Comparison of ENCODE assay signal across 9 cellular contexts in genomic region chr12:132560831-132561783, GRCh38. TPM values are rescaled to one million over a fixed set of nuclear protein-coding genes. Genes with fewer than 3 reads are reported as not detected.
DNase-seq lines count a peak whose midpoint lies in the region; ATAC-seq and TF ChIP-seq lines count a peak whose summit lies in the region.
"Had no signal": no experiment of that assay in that cellular context is flagged by ENCODE, and none has a peak within 500 bp of the region (broad histone marks: within the 10 kb centered on the region; RNA-seq: fewer than 3 reads in every experiment).

No MANE protein-coding gene starts in this region.

- H3K4me1 ChIP-seq in HUES48 (ENCODE audit: control insufficient read depth, insufficient read depth, low read length) (peaks cover 3% of the 10 kb centered on the region), NT2/D1 (ENCODE audit: insufficient read depth, insufficient read length) (peaks cover 21% of the 10 kb centered on the region), esophagus (ENCODE audit: control insufficient read depth in 2 of 2, insufficient read depth in 2 of 2, low read length in 1 of 2) (peaks cover 0 to 14% of the 10 kb centered on the region in 2 donors), stomach (peaks cover 21 to 36% (median 31%) of the 10 kb centered on the region in 4 donors)

- no peak for TF ChIP-seq POLR2A in stomach (IDR thresholded peaks at IDR 0.05)

- H3K36me3 ChIP-seq in HUES48 (ENCODE audit: control insufficient read depth, insufficient read depth, low read length) (peaks cover 12% of the 10 kb centered on the region), NT2/D1 (ENCODE audit: insufficient read depth, insufficient read length, low read length) (peaks cover 24% of the 10 kb centered on the region), esophagus (ENCODE audit: control insufficient read depth in 2 of 2, insufficient read depth in 2 of 2, low read length in 1 of 2) (peaks cover 0 to 4% of the 10 kb centered on the region in 2 donors), stomach (peaks cover 0 to 13% (median 12%) of the 10 kb centered on the region in 4 donors)

- DNase-seq in COLO829 (ENCODE audit: low spot score), result peak; percentile 61
- peak; percentile 82 for DNase-seq in NT2/D1 (ENCODE audit: low read depth, low spot score)
- DNase-seq in activated CD8-positive, alpha-beta memory T cell treated with anti-CD3 and anti-CD28 coated beads, Interleukin-2, amount 50 U/mL, for 24 hours (ENCODE audit: extremely low read depth), result peak; percentile 15
- peak; percentile 54 for DNase-seq in stomach

- H3K9me3 ChIP-seq in HUES48 (ENCODE audit: control insufficient read depth, insufficient read depth, low read length), result no peaks in the 10 kb centered on the region
- H3K9me3 ChIP-seq in NT2/D1 (ENCODE audit: insufficient read depth, low read length), result no peaks in the 10 kb centered on the region
- H3K9me3 ChIP-seq in esophagus (ENCODE audit: control insufficient read depth in 2 of 2, insufficient read depth in 1 of 2, low read depth in 1 of 2, low read length in 1 of 2), result no peaks in the 10 kb centered on the region
- H3K9me3 ChIP-seq in stomach, result no peaks in the 10 kb centered on the region

- no peak overlapping the region for H3K27ac Mint-ChIP-seq in nephron

- H3K27me3 ChIP-seq in HUES48 (ENCODE audit: control insufficient read depth, insufficient read depth, low read length) (peaks cover 28% of the 10 kb centered on the region), NT2/D1 (ENCODE audit: insufficient read depth, insufficient read length) (peaks cover 43% of the 10 kb centered on the region), esophagus (ENCODE audit: control insufficient read depth in 1 of 2, insufficient read depth in 2 of 2, low read length in 2 of 2) (no peaks in the 10 kb centered on the region), stomach (peaks cover 0 to 21% (median 0%) of the 10 kb centered on the region in 3 donors)

- H3K4me3 ChIP-seq in HUES48 (ENCODE audit: low read depth, low read length), result peak overlapping the region; percentile 74
- H3K4me3 ChIP-seq in NT2/D1 (ENCODE audit: insufficient read length, low read depth), result peak overlapping the region; percentile 88
- H3K4me3 ChIP-seq in esophagus (ENCODE audit: low read depth in 1 of 2, low read length in 2 of 2), result peak overlapping the region; percentile 62 to 73
- H3K4me3 ChIP-seq in stomach, result peak overlapping the region; percentile 64 to 89 (median 67)

- TF ChIP-seq CTCF in nephron (IDR thresholded peaks at IDR 0.05; ENCODE audit: unreplicated experiment in 3 of 3) (peak; percentile 72 to 84 (median 76)), stomach (IDR thresholded peaks at IDR 0.05) (peak in 5 of 7 experiments; percentile 44 to 59 (median 54))

- intact Hi-C loops in stomach (cut with DNase I; ENCODE audit: low total_unique reads), result no loop called here

- H3K27ac ChIP-seq in HUES48 (ENCODE audit: low read depth, low read length), result no peak overlapping the region
- H3K27ac ChIP-seq in esophagus (ENCODE audit: low read depth in 2 of 2, low read length in 1 of 2), result no peak overlapping the region
- peak overlapping the region in 3 of 5 donors; percentile 44 to 64 (median 47) for H3K27ac ChIP-seq in stomach

- peaks cover 4% of the 10 kb centered on the region for H3K27me3 Mint-ChIP-seq in nephron (ENCODE audit: low read depth)

- peak overlapping the region; percentile 81 to 83 (median 82) for H3K4me3 Mint-ChIP-seq in nephron

- H3K9me3 Mint-ChIP-seq in nephron, result no peaks in the 10 kb centered on the region

- TF ChIP-seq EP300 in stomach (IDR thresholded peaks at IDR 0.05), result no peak

- H3K9ac ChIP-seq in HUES48 (ENCODE audit: low read depth, low read length) (peak overlapping the region; percentile 76), NT2/D1 (ENCODE audit: insufficient read length, low read depth) (peak overlapping the region; percentile 95)

- H3K36me3 Mint-ChIP-seq in nephron (ENCODE audit: low read depth), result peaks cover 17% of the 10 kb centered on the region

- peaks cover 4% of the 10 kb centered on the region for H3K4me1 Mint-ChIP-seq in nephron

- WGBS in esophagus, 2 donors, result 29 to 30% methylated on average over 38 of the region's 38 CpGs
- 22 to 33% (median 27%) methylated on average over 19 to 38 of the region's 38 CpGs for WGBS in stomach, 5 donors

- no peak for ATAC-seq in HG02970 (IDR thresholded peaks at IDR 0.05; ENCODE audit: low FRiP score, unreplicated experiment)

RNA-seq across cellular contexts. Expression of gene LRCOL1, which starts 49.3 kb away (rescaled TPM):
- under 1 TPM in 1 of 2 donors, not detected in 1; 0.22 TPM for polyA plus RNA-seq in esophagus
- not detected for total RNA-seq in stomach
- under 1 TPM in 1 of 3 donors, not detected in 2; 0.60 TPM for polyA plus RNA-seq in stomach
- total RNA-seq: T-helper 1 cell treated with Interleukin-12 subunit alpha and Interleukin-12 subunit beta and Interleukin-4 antibody, amounts not matched to agents 30 ng/mL and 1 ng/mL, for 36 hours had no signal

RNA-seq across cellular contexts. Expression of gene P2RX2, which starts 57.5 kb away (rescaled TPM):
- polyA plus RNA-seq in esophagus (1 to 10 TPM; 1.4 to 2.2 TPM), stomach (under 1 TPM in 2 of 3 donors, not detected in 1; 0.19 to 0.78 TPM)
- total RNA-seq in stomach, result not detected
- total RNA-seq: T-helper 1 cell treated with Interleukin-12 subunit alpha and Interleukin-12 subunit beta and Interleukin-4 antibody, amounts not matched to agents 30 ng/mL and 1 ng/mL, for 36 hours had no signal

Comparison
In these comparisons a context has a peak if more than half of its experiments do, and no peak if none do; other contexts are left out.
1. DNase-seq: peak in every context shown above with its lines; median percentile 82 in NT2/D1; 61 in COLO829; 54 in stomach; 15 in activated CD8-positive, alpha-beta memory T cell treated with anti-CD3 and anti-CD28 coated beads, Interleukin-2, amount 50 U/mL, for 24 hours.
2. H3K27ac ChIP-seq: peak in stomach (3 of 5); none in HUES48 (single experiment) and esophagus (0 of 2).
3. Peak in every context shown above with its lines, with median percentiles within 50 percentile points of each other: H3K4me3 ChIP-seq.